15 cellular contexts compared by ENCODE assay signal in genomic region chr2:160208662-160209229, GRCh38. TPM values are rescaled to one million over a fixed set of nuclear protein-coding genes. Genes with fewer than 3 reads are reported as not detected.
DNase-seq lines count a peak whose midpoint lies in the region; ATAC-seq and TF ChIP-seq lines count a peak whose summit lies in the region.
"Had no signal": no experiment of that assay in that cellular context is flagged by ENCODE, and none has a peak within 500 bp of the region (broad histone marks: within the 10 kb centered on the region; RNA-seq: fewer than 3 reads in every experiment).

No MANE protein-coding gene starts in this region.

- peak overlapping the region; percentile 61 for H4K5ac ChIP-seq in IMR-90 (ENCODE audit: low read depth, low read length)
- no peak overlapping the region for H4K5ac ChIP-seq in mesendoderm (ENCODE audit: low read length)

- H4K20me1 ChIP-seq in IMR-90 (ENCODE audit: insufficient read depth, low read length): no peaks in the 10 kb centered on the region

- no peak for TF ChIP-seq POLR2A in IMR-90 (IDR thresholded peaks at IDR 0.05; ENCODE audit: low read depth, low read length)
- no peak for TF ChIP-seq POLR2A in breast epithelium (IDR thresholded peaks at IDR 0.05)
- no peak for TF ChIP-seq POLR2A in erythroblast (IDR thresholded peaks at IDR 0.05; ENCODE audit: low read length)

- H3K56ac ChIP-seq in IMR-90 (ENCODE audit: extremely low read depth, insufficient read depth, low read length): peak overlapping the region; percentile 37; the same call in 1 of the 2 replicates
- no peak overlapping the region for H3K56ac ChIP-seq in mesendoderm (ENCODE audit: low read length)

- H3K27me3 Mint-ChIP-seq in stimulated activated naive B cell treated with anti-CD40 and anti-IgM and Interleukin-4, amounts not matched to agents 10 μg/mL and 1 μg/mL and 100 μg/mL, for 72 hours: peaks cover 2 to 6% of the 10 kb centered on the region in 2 donors
- H3K27me3 Mint-ChIP-seq: CD4-positive, alpha-beta T cell had no signal

- H2BK5ac ChIP-seq in IMR-90 (ENCODE audit: low read depth, low read length, poor library complexity, severe bottlenecking) (peak overlapping the region; percentile 91), mesendoderm (ENCODE audit: low read length) (peak overlapping the region; percentile 7)

- ATAC-seq in IMR-90 (ENCODE audit: low read depth) (no peak), HG03280 (IDR thresholded peaks at IDR 0.05; ENCODE audit: unreplicated experiment) (no peak)
- no peak for ATAC-seq in stimulated activated naive B cell treated with anti-CD40 and anti-IgM and Interleukin-4, amounts not matched to agents 10 μg/mL and 1 μg/mL and 100 μg/mL, for 72 hours (replicated peaks)

- no peak for TF ChIP-seq CTCF in IMR-90 (conservative IDR thresholded peaks at IDR 0.05; ENCODE audit: low read depth, low read length)
- TF ChIP-seq CTCF in breast epithelium (IDR thresholded peaks at IDR 0.05): no peak
- no peak for TF ChIP-seq CTCF in WERI-Rb-1 (IDR thresholded peaks at IDR 0.05; ENCODE audit: low read depth, low read length)

- in situ Hi-C loops in IMR-90 (cut with MboI; ENCODE audit: low sequenced_read_pairs): no loop called here

- peak overlapping the region; percentile 93 for H2AK5ac ChIP-seq in IMR-90 (ENCODE audit: low read depth, low read length)
- no peak overlapping the region for H2AK5ac ChIP-seq in mesendoderm (ENCODE audit: low read length)

- H3K23ac ChIP-seq in IMR-90 (ENCODE audit: low read depth, low read length): peak overlapping the region; percentile 66; the same call in 1 of the 2 replicates
- no peak overlapping the region for H3K23ac ChIP-seq in mesendoderm (ENCODE audit: low read length)

- H2BK120ac ChIP-seq in IMR-90 (ENCODE audit: low read depth, low read length): peak overlapping the region; percentile 94
- no peak overlapping the region for H2BK120ac ChIP-seq in mesendoderm (ENCODE audit: low read depth, low read length)

- WGBS in IMR-90 (ENCODE audit: extremely low coverage in 2 of 2, insufficient read length in 1 of 2), 2 experiments: 94% methylated on average over 8 of the region's 9 CpGs; no CpG with 5 or more reads in 1 of the 2 experiments
- WGBS in mesendoderm (ENCODE audit: extremely low coverage, insufficient coverage, low lambda C conversion rate): no CpG with 5 or more reads among the region's 9 CpGs

- H3K27ac ChIP-seq in IMR-90 (ENCODE audit: insufficient read depth, low read length): peak overlapping the region; percentile 82
- peak overlapping the region; percentile 86 to 89 for H3K27ac ChIP-seq in breast epithelium
- H3K27ac ChIP-seq in mesendoderm (ENCODE audit: low read depth, low read length): no peak overlapping the region
- no peak overlapping the region for H3K27ac ChIP-seq in WERI-Rb-1
- H3K27ac ChIP-seq: neutrophil, testis had no signal

- CTCF ChIA-PET in IMR-90 (lab: Yijun Ruan, JAX): interaction anchor here (1.6 kb wide), 1 partner anchor 43 kb away, joined by 4 read pairs; no protein-coding TSS in a partner anchor

- H3K18ac ChIP-seq in IMR-90 (ENCODE audit: low read depth, low read length) (peak overlapping the region; percentile 88), mesendoderm (ENCODE audit: low read length) (no peak overlapping the region)

- H3K4me3 Mint-ChIP-seq in stimulated activated naive B cell treated with anti-CD40 and anti-IgM and Interleukin-4, amounts not matched to agents 10 μg/mL and 1 μg/mL and 100 μg/mL, for 72 hours: no peak overlapping the region
- H3K4me3 Mint-ChIP-seq: activated naive CD8-positive, alpha-beta T cell; CD4-positive, alpha-beta T cell had no signal

- H4K91ac ChIP-seq in IMR-90 (ENCODE audit: insufficient read depth, low read depth, low read length): peak overlapping the region; percentile 95

- H2AK9ac ChIP-seq in IMR-90 (replicated peaks; ENCODE audit: low read depth, low read length, poor library complexity): peak overlapping the region; percentile 79

- H4K8ac ChIP-seq in IMR-90 (ENCODE audit: low read depth in 2 of 2, low read length in 2 of 2): peak overlapping the region; percentile 73 to 86
- H4K8ac ChIP-seq in mesendoderm (ENCODE audit: low read depth, low read length): no peak overlapping the region

- H3K9me3 Mint-ChIP-seq in stimulated activated naive B cell treated with anti-CD40 and anti-IgM and Interleukin-4, amounts not matched to agents 10 μg/mL and 1 μg/mL and 100 μg/mL, for 72 hours: peaks cover 0 to 2% of the 10 kb centered on the region in 2 donors
- H3K9me3 Mint-ChIP-seq: CD4-positive, alpha-beta T cell had no signal

- H3K9ac ChIP-seq in IMR-90 (ENCODE audit: low read depth, low read length) (no peak overlapping the region), mesendoderm (ENCODE audit: low read length) (no peak overlapping the region)

- peak overlapping the region; percentile 87 for H3K14ac ChIP-seq in IMR-90 (replicated peaks; ENCODE audit: low read depth, low read length)

- DNase-seq in IMR-90 (no peak), breast epithelium (ENCODE audit: low spot score in 2 of 2) (no peak), mesendoderm (peak; percentile 40), erythroblast (lab: John Stamatoyannopoulos, UW) (no peak), NCI-H1417 (lab: John Stamatoyannopoulos, UW) (no peak), WERI-Rb-1 (no peak)
- DNase-seq in stimulated activated naive B cell treated with anti-CD40 and anti-IgM and Interleukin-4, amounts not matched to agents 10 μg/mL and 1 μg/mL and 100 μg/mL, for 72 hours: no peak
- DNase-seq: CD4-positive, alpha-beta T cell; effector memory CD4-positive, alpha-beta T cell; NCI-H1436; stimulated activated CD4-positive, alpha-beta T cell treated with anti-CD3 and anti-CD28 coated beads, Interleukin-4, amount 100 ng/mL, for 4 hours had no signal

- dilution Hi-C loops in IMR-90 (cut with HindIII; ENCODE audit: low sequenced_read_pairs, unreplicated experiment): no loop called here

- peak overlapping the region; percentile 12 for H2AFZ ChIP-seq in IMR-90 (replicated peaks; ENCODE audit: low read length, poor library complexity)

- H3K4me1 ChIP-seq in IMR-90 (ENCODE audit: control insufficient read depth, insufficient read depth, low read length) (peaks cover 33% of the 10 kb centered on the region), breast epithelium (peaks cover 9 to 10% of the 10 kb centered on the region in 2 donors), mesendoderm (ENCODE audit: control insufficient read depth, low read depth, low read length) (no peaks in the 10 kb centered on the region)

- H2BK15ac ChIP-seq in IMR-90 (ENCODE audit: low read depth, low read length): peak overlapping the region; percentile 75; the same call in 2 of the 3 replicates
- H2BK15ac ChIP-seq in mesendoderm (replicated peaks; ENCODE audit: low read depth): no peak overlapping the region

- H3K4me3 ChIP-seq in IMR-90 (ENCODE audit: insufficient read depth, low read depth, low read length) (no peak overlapping the region), breast epithelium (no peak overlapping the region), mesendoderm (ENCODE audit: low read length) (no peak overlapping the region), WERI-Rb-1 (ENCODE audit: low read depth, low read length) (no peak overlapping the region)
- H3K4me3 ChIP-seq: testis had no signal

- H3K4me1 Mint-ChIP-seq in stimulated activated naive B cell treated with anti-CD40 and anti-IgM and Interleukin-4, amounts not matched to agents 10 μg/mL and 1 μg/mL and 100 μg/mL, for 72 hours: peaks cover 36 to 46% of the 10 kb centered on the region in 2 donors

- H3K4me2 ChIP-seq in IMR-90 (ENCODE audit: low read depth, low read length): no peak overlapping the region
- H3K4me2 ChIP-seq in mesendoderm (ENCODE audit: low read length): no peak overlapping the region

- 0 out of 4 replicates have a peak, but pooled peaks cover 0 to 7% of the 10 kb centered on the region in 2 experiments for H3K79me1 ChIP-seq in IMR-90 (ENCODE audit: low read depth in 1 of 2, low read length in 2 of 2)
- no peaks in the 10 kb centered on the region for H3K79me1 ChIP-seq in mesendoderm (ENCODE audit: low read length)

- intact Hi-C loops in IMR-90 (cut with micrococcal nuclease): no loop called here
- intact Hi-C loops in breast epithelium (cut with DNase I; ENCODE audit: low total_unique reads): no loop called here

- H3K9me1 ChIP-seq in IMR-90 (ENCODE audit: insufficient read depth, low read length): peaks cover 28% of the 10 kb centered on the region

- H3K4ac ChIP-seq in IMR-90 (ENCODE audit: low read depth, low read length) (peak overlapping the region; percentile 92), mesendoderm (ENCODE audit: low read depth, low read length) (no peak overlapping the region)

- peak overlapping the region; percentile 88 for H3K27ac Mint-ChIP-seq in stimulated activated naive B cell treated with anti-CD40 and anti-IgM and Interleukin-4, amounts not matched to agents 10 μg/mL and 1 μg/mL and 100 μg/mL, for 72 hours
- H3K27ac Mint-ChIP-seq: activated naive CD8-positive, alpha-beta T cell; CD4-positive, alpha-beta T cell had no signal

- no peaks in the 10 kb centered on the region for H3K9me3 ChIP-seq in IMR-90 (ENCODE audit: control insufficient read depth, insufficient read depth, low read length)
- H3K9me3 ChIP-seq in breast epithelium: no peaks in the 10 kb centered on the region
- H3K9me3 ChIP-seq in WERI-Rb-1 (ENCODE audit: severe bottlenecking): no peaks in the 10 kb centered on the region
- H3K9me3 ChIP-seq: neutrophil, testis had no signal

- peaks cover 0 to 3% of the 10 kb centered on the region in 2 donors for H3K36me3 Mint-ChIP-seq in stimulated activated naive B cell treated with anti-CD40 and anti-IgM and Interleukin-4, amounts not matched to agents 10 μg/mL and 1 μg/mL and 100 μg/mL, for 72 hours

- H2BK20ac ChIP-seq in IMR-90 (ENCODE audit: low read depth, low read length): peak overlapping the region; percentile 94

- H3K27me3 ChIP-seq in IMR-90 (ENCODE audit: control insufficient read depth, insufficient read depth, low read length) (no peaks in the 10 kb centered on the region), breast epithelium (no peaks in the 10 kb centered on the region), mesendoderm (ENCODE audit: insufficient read depth, low read length, poor library complexity) (no peaks in the 10 kb centered on the region), WERI-Rb-1 (ENCODE audit: insufficient read depth, low read depth, severe bottlenecking) (no peaks in the 10 kb centered on the region)
- H3K27me3 ChIP-seq: neutrophil, testis had no signal

- H3K36me3 ChIP-seq in IMR-90 (ENCODE audit: control insufficient read depth, insufficient read depth, low read length): no peaks in the 10 kb centered on the region
- no peaks in the 10 kb centered on the region for H3K36me3 ChIP-seq in breast epithelium
- H3K36me3 ChIP-seq in mesendoderm (ENCODE audit: control insufficient read depth, insufficient read depth, low read length): no peaks in the 10 kb centered on the region
- H3K36me3 ChIP-seq in WERI-Rb-1: no peaks in the 10 kb centered on the region
- H3K36me3 ChIP-seq: neutrophil had no signal

- POLR2A ChIA-PET in IMR-90 (lab: Charles Lee; ENCODE audit: unreplicated experiment): no interaction called here

- TF ChIP-seq RAD21 in IMR-90 (IDR thresholded peaks at IDR 0.05; ENCODE audit: low read length): no peak

- H3K79me2 ChIP-seq in mesendoderm (ENCODE audit: control insufficient read depth, insufficient read depth, low read length): no peaks in the 10 kb centered on the region

- BruUV-seq in IMR-90 (replicated peaks; lab: Mats Ljungman, UMichigan): no TSS peak

RNA-seq across cellular contexts. Expression of gene ITGB6, which starts 8.7 kb away (rescaled TPM):
- total RNA-seq in IMR-90 (2012; rRNA removed): under 0.01 TPM in 1 of 2 replicates, not detected in the other
- polyA plus RNA-seq in IMR-90 (2012; rRNA removed): not detected in 2 replicates
- not detected in 2 replicates for polyA plus RNA-seq in IMR-90 (2012; cell fraction: cytosol; rRNA removed)
- polyA plus RNA-seq in IMR-90 (2012; cell fraction: nucleus; rRNA removed; ENCODE audit: low replicate concordance): 0.02 TPM in 1 of 2 replicates, not detected in the other
- 10 to 100 TPM in 2 of 3 donors, under 1 TPM in 1; 0.16 to 46.1 (median 16.7) TPM for total RNA-seq in breast epithelium
- not detected for polyA plus RNA-seq in mesendoderm (2013, experiment 1 of 2)
- polyA plus RNA-seq in mesendoderm (2013, experiment 2 of 2): not detected
- total RNA-seq: CD4-positive, alpha-beta T cell had no signal

Comparison
In these comparisons a context has a peak if more than half of its experiments do, and no peak if none do; other contexts are left out.
1. H3K27ac ChIP-seq: peak in IMR-90 (single experiment) and breast epithelium (2 of 2); none in mesendoderm (single experiment) and WERI-Rb-1 (single experiment).